2 cellular contexts compared by ENCODE assay signal in genomic region chr1:206455320-206455680, GRCh38.
TF ChIP-seq lines count a peak whose summit lies in the region.

No MANE protein-coding gene starts in this region.

TF ChIP-seq in SK-N-SH treated with all-trans-retinoic acid at 6 μM for 48 hours, 23 proteins besides CTCF, POLR2A, EP300 and RAD21 (continued from another document):
- no peak for TF ChIP-seq CREB5 (CRISPR knock-in tag; IDR thresholded peaks at IDR 0.05; ENCODE audit: low read depth)
- no peak for TF ChIP-seq POU6F1 (CRISPR knock-in tag; IDR thresholded peaks at IDR 0.05; ENCODE audit: borderline replicate concordance, low read depth)
- no peak for TF ChIP-seq ZNF565 (CRISPR knock-in tag; conservative IDR thresholded peaks at IDR 0.05; ENCODE audit: low read depth)
- no peak for TF ChIP-seq ZFP3 (CRISPR knock-in tag; IDR thresholded peaks at IDR 0.05)
- TF ChIP-seq PATZ1 (CRISPR knock-in tag; IDR thresholded peaks at IDR 0.05; ENCODE audit: borderline replicate concordance): no peak
- TF ChIP-seq CSDC2 (CRISPR knock-in tag; IDR thresholded peaks at IDR 0.05): no peak
- no peak for TF ChIP-seq GLIS3 (CRISPR knock-in tag; IDR thresholded peaks at IDR 0.05)

TF ChIP-seq in SK-N-SH, 30 proteins besides CTCF, POLR2A, EP300 and RAD21 (continued from another document):
- TF ChIP-seq ELF1 (IDR thresholded peaks at IDR 0.05) (no peak), USF1 (IDR thresholded peaks at IDR 0.05; ENCODE audit: borderline replicate concordance, low read depth) (no peak), PBX3 (IDR thresholded peaks at IDR 0.05) (no peak)
